Comparison of ENCODE assay signal across 8 cellular contexts in genomic region chr1:1407101-1407956, GRCh38. TPM values are rescaled to one million over a fixed set of nuclear protein-coding genes. Genes with fewer than 3 reads are reported as not detected.
DNase-seq lines count a peak whose midpoint lies in the region; ATAC-seq, FAIRE-seq and TF ChIP-seq lines count a peak whose summit lies in the region.

TSS of gene MRPL20 (minus strand) at chr1:1407293. CDS start at chr1:1407217, 76 bp downstream.

- 0 out of 4 replicates have a peak, but pooled peaks of 1 of the 3 experiments have one; percentile 0 for TF ChIP-seq CTCF in H1 (IDR thresholded peaks at IDR 0.05; ENCODE audit: control extremely low read depth in 1 of 3, insufficient read depth in 1 of 3, low read depth in 1 of 3, low read length in 3 of 3)

- no peak within 1 kb of the TSS for H2AFZ ChIP-seq in H1 (ENCODE audit: low read length)
- peak within 1 kb of the TSS; percentile 66 for H2AFZ ChIP-seq in mesenchymal stem cell (ENCODE audit: low read depth, low read length)

- H3K23ac ChIP-seq in H1 (ENCODE audit: insufficient read length) = no peak within 1 kb of the TSS
- H3K23ac ChIP-seq in mesenchymal stem cell (ENCODE audit: low read length in 2 of 2) = peak within 1 kb of the TSS in 1 of 2 experiments; percentile 21

- peaks cover 5% of the 10 kb centered on the region; the same call in 1 of the 2 replicates for H3K23me2 ChIP-seq in H1 (ENCODE audit: low read depth, low read length)

- H3K27me3 ChIP-seq in H1 (replicated peaks in 1 of 4; ENCODE audit: control insufficient read depth in 3 of 4, extremely low read depth in 1 of 4, insufficient read depth in 3 of 4, low read length in 3 of 4) (no peaks in the 10 kb centered on the region), mesenchymal stem cell (ENCODE audit: control insufficient read depth in 1 of 2, insufficient read depth in 1 of 2, low read length in 2 of 2) (no peaks in the 10 kb centered on the region)

- peak within 1 kb of the TSS; percentile 94 for H3K27ac ChIP-seq in H1 (ENCODE audit: low read depth, low read length)
- H3K27ac ChIP-seq in mesenchymal stem cell (ENCODE audit: low read length, poor library complexity, severe bottlenecking) = peak within 1 kb of the TSS; percentile 55

- peaks cover 14 to 36% of the 10 kb centered on the region in 2 experiments for H3K79me2 ChIP-seq in H1 (ENCODE audit: control insufficient read depth in 1 of 2, insufficient read depth in 2 of 2, low read length in 2 of 2)

- H3K4me1 ChIP-seq in H1 (replicated peaks in 1 of 4; ENCODE audit: control insufficient read depth in 3 of 4, insufficient read depth in 4 of 4, low read length in 3 of 4) (peaks cover 8 to 18% (median 14%) of the 10 kb centered on the region in 4 experiments), mesenchymal stem cell (ENCODE audit: control insufficient read depth, insufficient read depth, low read depth, low read length) (peaks cover 16% of the 10 kb centered on the region)

- no peak for TF ChIP-seq EP300 in H1 (IDR thresholded peaks at IDR 0.05; ENCODE audit: borderline replicate concordance in 1 of 2, low read depth in 2 of 2, low read length in 2 of 2)

- DNase-seq in COR-L47 (lab: John Stamatoyannopoulos, UW) (peak; percentile 91), HTR-8/SVneo (ENCODE audit: insufficient read length, low spot score) (peak; percentile 93), NOMO-1 treated with DMSO at 0.1 percent for 48 hours (lab: John Stamatoyannopoulos, UW; ENCODE audit: unreplicated experiment) (peak; percentile 91), H1 (ENCODE audit: low read depth in 1 of 2, low spot score in 2 of 2) (peak; percentile 61 to 93), mesenchymal stem cell (peak; percentile 92)
- peak; percentile 91 to 94 for DNase-seq in activated CD8-positive, alpha-beta memory T cell treated with anti-CD3 and anti-CD28 coated beads for 4 hours (ENCODE audit: low read depth in 2 of 2)
- DNase-seq in stimulated activated CD8-positive, alpha-beta memory T cell treated with anti-CD3 and anti-CD28 coated beads, Interleukin-12 subunit alpha, Interleukin-12 subunit beta, amount 100 ng/mL, for 4 hours (ENCODE audit: low read depth) = peak; percentile 93

- H3K4me3 ChIP-seq in H1 (ENCODE audit: extremely low read depth in 1 of 4, insufficient read depth in 2 of 4, low read depth in 3 of 4, low read length in 4 of 4) (peak within 1 kb of the TSS; percentile 91 to 99 (median 93)), mesenchymal stem cell (ENCODE audit: insufficient read depth in 1 of 2, low read depth in 1 of 2, low read length in 2 of 2) (peak within 1 kb of the TSS; percentile 91 to 95)

- POLR2A ChIA-PET in H1 (lab: Charles Lee; ENCODE audit: partially characterized antibody) = interaction anchor here (0.6 to 27.7 kb wide), 18 partner anchors 9 to 163 kb away, joined by 3 to 719 read pairs (median 3); partner anchors contain the start of genes ANKRD65, AURKAIP1, C1QTNF12 and CCNL2

- H3K36me3 ChIP-seq in H1 (ENCODE audit: control insufficient read depth in 2 of 4, insufficient read depth in 4 of 4, low read length in 3 of 4) (peaks cover 10 to 50% (median 19%) of the 10 kb centered on the region in 4 experiments), mesenchymal stem cell (ENCODE audit: control insufficient read depth in 1 of 2, insufficient read depth in 2 of 2, low read depth in 1 of 2, low read length in 2 of 2) (peaks cover 32 to 37% of the 10 kb centered on the region in 2 experiments)

- peak within 1 kb of the TSS; percentile 90 to 96 (median 92) for H3K9ac ChIP-seq in H1 (replicated peaks in 1 of 4; ENCODE audit: extremely low read depth in 1 of 4, low read depth in 3 of 4, low read length in 3 of 4)
- peak within 1 kb of the TSS; percentile 94 for H3K9ac ChIP-seq in mesenchymal stem cell (ENCODE audit: low read length)

- H3K79me1 ChIP-seq in H1 (ENCODE audit: low read depth, low read length) = peaks cover 7% of the 10 kb centered on the region
- H3K79me1 ChIP-seq in mesenchymal stem cell (replicated peaks; ENCODE audit: low read length, poor library complexity, severe bottlenecking) = peaks cover 13% of the 10 kb centered on the region

- H4K5ac ChIP-seq in H1 (ENCODE audit: insufficient read length, low read depth, low read length) = peak within 1 kb of the TSS; percentile 93

- H4K8ac ChIP-seq in H1 (ENCODE audit: extremely low read depth, insufficient read depth, low read length) (peak within 1 kb of the TSS; percentile 99), mesenchymal stem cell (ENCODE audit: low read length) (peak within 1 kb of the TSS; percentile 100)

- peak; percentile 82 for ATAC-seq in GM21367 (IDR thresholded peaks at IDR 0.05; ENCODE audit: unreplicated experiment)

- WGBS in H1 (ENCODE audit: extremely low coverage in 1 of 2, insufficient coverage in 1 of 2, insufficient read length in 1 of 2, insufficient replicate concordance in 2 of 2, low coverage in 1 of 2, low lambda C conversion rate in 2 of 2, missing lambda C conversion rate in 1 of 2), 2 experiments = 1% methylated on average over 68 of the region's 96 CpGs; no CpG with 5 or more reads in 1 of the 2 experiments
- under 1% methylated on average over 81 of the region's 96 CpGs for WGBS in mesenchymal stem cell

- H2BK120ac ChIP-seq in H1 (replicated peaks; ENCODE audit: low read depth, low read length) (no peak within 1 kb of the TSS), mesenchymal stem cell (ENCODE audit: low read depth, low read length) (peak within 1 kb of the TSS; percentile 87)

- H3K56ac ChIP-seq in H1 (replicated peaks; ENCODE audit: insufficient read length, low read depth, low read length) = peak within 1 kb of the TSS; percentile 92

- peaks cover 2 to 8% of the 10 kb centered on the region in 2 experiments for H4K20me1 ChIP-seq in H1 (replicated peaks in 1 of 2; ENCODE audit: control insufficient read depth in 1 of 2, insufficient read depth in 2 of 2, low read length in 2 of 2)

- peak within 1 kb of the TSS; percentile 39; the same call in 1 of the 2 replicates for H2BK12ac ChIP-seq in H1 (ENCODE audit: low read depth, low read length)
- no peak within 1 kb of the TSS for H2BK12ac ChIP-seq in mesenchymal stem cell (ENCODE audit: low read length in 2 of 2)

- peak within 1 kb of the TSS; percentile 96 for H3K18ac ChIP-seq in H1 (ENCODE audit: extremely low read depth, low read length)
- H3K18ac ChIP-seq in mesenchymal stem cell (ENCODE audit: low read depth in 1 of 2, low read length in 2 of 2) = peak within 1 kb of the TSS; percentile 92 to 98

- H2BK5ac ChIP-seq in H1 (ENCODE audit: low read depth, low read length) (peak within 1 kb of the TSS; percentile 88), mesenchymal stem cell (ENCODE audit: low read depth, low read length, poor library complexity, severe bottlenecking) (peak within 1 kb of the TSS; percentile 21)

- CTCF ChIA-PET in H1 (lab: Charles Lee; ENCODE audit: partially characterized antibody) = interaction anchor here (0.9 to 2.9 kb wide), 9 partner anchors 8 to 97 kb away, joined by 3 to 17 read pairs (median 4); partner anchors contain the start of gene CCNL2

- peak within 1 kb of the TSS; percentile 98 for H4K91ac ChIP-seq in H1 (replicated peaks; ENCODE audit: insufficient read length, low read length)
- H4K91ac ChIP-seq in mesenchymal stem cell (ENCODE audit: low read length) = peak within 1 kb of the TSS; percentile 94

- peak; percentile 90 for FAIRE-seq in HTR-8/SVneo (lab: Jason Lieb, UNC)
- no peak for FAIRE-seq in H1 (lab: Jason Lieb, UNC)

- no peak within 1 kb of the TSS for H2BK20ac ChIP-seq in H1 (ENCODE audit: low read length)

- no peak for TF ChIP-seq RAD21 in H1 (IDR thresholded peaks at IDR 0.05 in 1 of 2, conservative IDR thresholded peaks at IDR 0.05 in 1 of 2; ENCODE audit: low read depth in 2 of 2, low read length in 2 of 2)

- H3K9me3 ChIP-seq in H1 (ENCODE audit: insufficient read depth in 2 of 2, low read depth in 1 of 2, low read length in 1 of 2) = peaks cover 3 to 7% of the 10 kb centered on the region in 2 experiments; a peak in 1 of 4 replicates
- H3K9me3 ChIP-seq in mesenchymal stem cell (ENCODE audit: control insufficient read depth, low read length) = no peaks in the 10 kb centered on the region

- H2AK5ac ChIP-seq in H1 (ENCODE audit: low read depth, low read length) (0 out of 2 replicates have a peak within 1 kb of the TSS, but pooled peaks have one; percentile 24), mesenchymal stem cell (ENCODE audit: low read length, severe bottlenecking) (peak within 1 kb of the TSS; percentile 31)

- H2BK15ac ChIP-seq in H1 (ENCODE audit: low read length) = no peak within 1 kb of the TSS
- H2BK15ac ChIP-seq in mesenchymal stem cell (ENCODE audit: low read depth, poor library complexity, severe bottlenecking) = peak within 1 kb of the TSS; percentile 65

- H3K4me2 ChIP-seq in H1 (ENCODE audit: insufficient read depth in 1 of 2, low read depth in 2 of 2, low read length in 2 of 2) = peak within 1 kb of the TSS; percentile 75 to 86
- H3K4me2 ChIP-seq in mesenchymal stem cell (ENCODE audit: low read length, poor library complexity, severe bottlenecking) = peak within 1 kb of the TSS; percentile 93

- H3K14ac ChIP-seq in H1 (ENCODE audit: insufficient read length) (no peak within 1 kb of the TSS), mesenchymal stem cell (ENCODE audit: low read length in 2 of 2) (peak within 1 kb of the TSS in 1 of 2 experiments; percentile 89)

- peak within 1 kb of the TSS; percentile 96 for H3K4ac ChIP-seq in H1 (replicated peaks; ENCODE audit: insufficient read length, low read depth, low read length)
- H3K4ac ChIP-seq in mesenchymal stem cell (ENCODE audit: low read depth in 1 of 2, low read length in 2 of 2) = peak within 1 kb of the TSS; percentile 72 to 98

- peak in 1 of 2 experiments; percentile 94; a peak in 2 of 3 replicates for TF ChIP-seq POLR2A in H1 (IDR thresholded peaks at IDR 0.05; ENCODE audit: control extremely low read depth in 1 of 2, low read depth in 2 of 2, low read length in 2 of 2)

TF ChIP-seq in H1, 55 proteins besides CTCF, POLR2A, EP300 and RAD21 (continues in another document):
- no peak for TF ChIP-seq KDM1A (IDR thresholded peaks at IDR 0.05; ENCODE audit: borderline replicate concordance, low read length)

RNA-seq across cellular contexts. Expression of gene MRPL20, which starts in this region (rescaled TPM):
- total RNA-seq in H1 (2021; fragmentation: NEBNext Ultra II Directional; extraction: Animal tissue kit (Norgen Biotek cat#: 25700)) = 126 and 130 TPM in 2 replicates
- 138 and 151 TPM in 2 replicates for polyA plus RNA-seq in H1 (2011; rRNA removed)
- polyA plus RNA-seq in H1 (2011; cell fraction: cytosol; rRNA removed) = 155 TPM
- polyA plus RNA-seq in H1 (2011; cell fraction: nucleus; rRNA removed) = 119 TPM
- 199 to 245 TPM (median 224 TPM) in 4 replicates for polyA plus RNA-seq in H1 (2012, experiment 1 of 2)
- 282 TPM for polyA plus RNA-seq in H1 (2012, experiment 2 of 2)
- 197 TPM for polyA plus RNA-seq in H1 (2013, experiment 1 of 2)
- polyA plus RNA-seq in H1 (2013, experiment 2 of 2) = 188 TPM
- 67.9 and 70.9 TPM in 2 replicates for polyA minus RNA-seq in H1 (2011; rRNA and poly(A)+ RNA removed)
- 82.3 TPM for polyA minus RNA-seq in H1 (2011; cell fraction: cytosol; rRNA and poly(A)+ RNA removed)
- 51.4 TPM for polyA minus RNA-seq in H1 (2011; cell fraction: nucleus; rRNA and poly(A)+ RNA removed)
- 152 TPM for polyA plus RNA-seq in mesenchymal stem cell (2013, experiment 1 of 2)
- 152 TPM for polyA plus RNA-seq in mesenchymal stem cell (2013, experiment 2 of 2)

Comparison
In these comparisons a context has a peak if more than half of its experiments do, and no peak if none do; other contexts are left out.
1. Peak in every context shown above with its lines: DNase-seq, ATAC-seq, H3K4me3 ChIP-seq and H3K27ac ChIP-seq.